Comparison of ENCODE assay signal across 8 cellular contexts in genomic region chr5:152142845-152143469, GRCh38.
A peak's percentile ranks its signal among the peaks of the same experiment; 100 is the strongest.
DNase-seq lines count a peak whose midpoint lies in the region; ATAC-seq and TF ChIP-seq lines count a peak whose summit lies in the region.

No MANE protein-coding gene starts in this region.

- H3K27me3 ChIP-seq in CD4-positive, alpha-beta memory T cell (ENCODE audit: insufficient read depth, low read length), result no peaks in the 10 kb centered on the region
- H3K27me3 ChIP-seq in Panc1 (ENCODE audit: control insufficient read depth, insufficient read depth, low read length), result no peaks in the 10 kb centered on the region
- no peaks in the 10 kb centered on the region for H3K27me3 ChIP-seq in tibial artery

- H3K4me3 ChIP-seq in CD4-positive, alpha-beta memory T cell (ENCODE audit: low read length in 2 of 2), result no peak overlapping the region
- H3K4me3 ChIP-seq in Panc1 (ENCODE audit: low read depth in 2 of 2, low read length in 2 of 2) (no peak overlapping the region), fibroblast of pulmonary artery (replicated peaks; ENCODE audit: low read depth, low read length) (peak overlapping the region; percentile 12), tibial artery (no peak overlapping the region)

- TF ChIP-seq CTCF in Panc1 (IDR thresholded peaks at IDR 0.05), result peak; percentile 92
- peak; percentile 97 for TF ChIP-seq CTCF in fibroblast of pulmonary artery (IDR thresholded peaks at IDR 0.05; ENCODE audit: low read length, missing control alignments)
- TF ChIP-seq CTCF in tibial artery (IDR thresholded peaks at IDR 0.05), result peak; percentile 76 to 87

- no peak overlapping the region for H3K27ac Mint-ChIP-seq in CD4-positive, alpha-beta memory T cell

- no peaks in the 10 kb centered on the region for H3K9me3 Mint-ChIP-seq in CD4-positive, alpha-beta memory T cell

- ATAC-seq in GM19395 (IDR thresholded peaks at IDR 0.05; ENCODE audit: unreplicated experiment) (peak; percentile 84), HG03571 (IDR thresholded peaks at IDR 0.05; ENCODE audit: unreplicated experiment) (peak; percentile 81), Panc1 (peak; percentile 90)

- no peaks in the 10 kb centered on the region for H3K36me3 ChIP-seq in CD4-positive, alpha-beta memory T cell (ENCODE audit: insufficient read depth, low read length)
- H3K36me3 ChIP-seq in Panc1 (ENCODE audit: control insufficient read depth, insufficient read depth, low read length) (no peaks in the 10 kb centered on the region), tibial artery (no peaks in the 10 kb centered on the region)

- POLR2A ChIA-PET in CD4-positive, alpha-beta memory T cell (lab: Charles Lee; ENCODE audit: partially characterized antibody), result interaction anchor here (0.7 to 1.5 kb wide), 4 partner anchors 9 to 326 kb away, joined by 3 to 14 read pairs (median 4); no protein-coding TSS in a partner anchor
- POLR2A ChIA-PET in Panc1 (lab: Charles Lee), result no interaction called here

- no TSS peak for BruUV-seq in Panc1 (replicated peaks; lab: Mats Ljungman, UMichigan)

- peaks cover 4% of the 10 kb centered on the region for H3K4me1 ChIP-seq in CD4-positive, alpha-beta memory T cell (ENCODE audit: insufficient read depth, low read length)
- H3K4me1 ChIP-seq in Panc1 (ENCODE audit: control insufficient read depth, insufficient read depth, low read length), result no peaks in the 10 kb centered on the region
- no peaks in the 10 kb centered on the region for H3K4me1 ChIP-seq in tibial artery

- no peak overlapping the region for H3K4me3 Mint-ChIP-seq in CD4-positive, alpha-beta memory T cell

- CTCF ChIA-PET in CD4-positive, alpha-beta memory T cell (lab: Charles Lee; ENCODE audit: partially characterized antibody), result interaction anchor here (0.6 to 13.3 kb wide), 49 partner anchors 8 to 483 kb away, joined by 3 to 438 read pairs (median 4); no protein-coding TSS in a partner anchor
- CTCF ChIA-PET in Panc1 (lab: Charles Lee), result interaction anchor here (0.5 to 1.4 kb wide), 6 partner anchors 68 to 336 kb away, joined by 3 to 8 read pairs (median 4); no protein-coding TSS in a partner anchor

- H3K27ac ChIP-seq in CD4-positive, alpha-beta memory T cell (ENCODE audit: low read depth, low read length), result no peak overlapping the region
- no peak overlapping the region for H3K27ac ChIP-seq in Panc1 (ENCODE audit: low read length)
- no peak overlapping the region for H3K27ac ChIP-seq in tibial artery

- no peaks in the 10 kb centered on the region for H3K36me3 Mint-ChIP-seq in CD4-positive, alpha-beta memory T cell

- in situ Hi-C loops in Panc1 (cut with HindIII; ENCODE audit: low pct_unique_long_range_greater_than_20kb, low sequenced_read_pairs), result no loop called here

- H3K27me3 Mint-ChIP-seq in CD4-positive, alpha-beta memory T cell, result peaks cover 0 to 1% of the 10 kb centered on the region in 2 donors

- DNase-seq in CD4-positive, alpha-beta memory T cell, result peak; percentile 52 to 57 (median 57)
- DNase-seq in Panc1 (ENCODE audit: low read depth, low spot score) (peak; percentile 39), fibroblast of pulmonary artery (ENCODE audit: low read depth) (peak; percentile 75), nucleus accumbens (lab: John Stamatoyannopoulos, UW) (peak in 43 of 56 donors; percentile 1 to 71 (median 10)), tibial artery (peak; percentile 37 to 67)
- peak; percentile 70 to 72 for DNase-seq in activated T-cell treated with anti-CD3 and anti-CD28 coated beads, Interleukin-2, amount 50 U/mL, for 48 hours

- peaks cover 0 to 1% (median 0%) of the 10 kb centered on the region in 4 donors for H3K4me1 Mint-ChIP-seq in CD4-positive, alpha-beta memory T cell

- intact Hi-C loops in CD4-positive, alpha-beta memory T cell (cut with micrococcal nuclease), result loop anchor here (1.0 to 10.0 kb wide), 6 partner anchors 116 to 388 kb away; partner anchors contain the start of gene ATOX1
- intact Hi-C loops in Panc1 (cut with micrococcal nuclease; ENCODE audit: unreplicated experiment) (loop anchor here (1.0 to 10.0 kb wide), 3 partner anchors 218 to 364 kb away; partner anchors contain the start of gene GLRA1), tibial artery (cut with DNase I; ENCODE audit: low total_unique reads) (loop anchor here (5.0 kb wide), 1 partner anchor 316 kb away; no protein-coding TSS in a partner anchor)

- no peaks in the 10 kb centered on the region for H3K9me3 ChIP-seq in CD4-positive, alpha-beta memory T cell (ENCODE audit: control insufficient read depth in 1 of 2, low read length in 2 of 2)
- no peaks in the 10 kb centered on the region for H3K9me3 ChIP-seq in Panc1 (ENCODE audit: control insufficient read depth, insufficient read depth, low read depth, low read length)
- H3K9me3 ChIP-seq in tibial artery, result no peaks in the 10 kb centered on the region

Comparison
In these comparisons a context has a peak if more than half of its experiments do, and no peak if none do; other contexts are left out.
1. DNase-seq: peak in every context shown above with its lines; median percentile 75 in fibroblast of pulmonary artery; 71 in activated T-cell treated with anti-CD3 and anti-CD28 coated beads, Interleukin-2, amount 50 U/mL, for 48 hours; 57 in CD4-positive, alpha-beta memory T cell; 52 in tibial artery; 39 in Panc1; 10 in nucleus accumbens.